1 cellular context compared by ENCODE assay signal in the genomic region with DNA sequence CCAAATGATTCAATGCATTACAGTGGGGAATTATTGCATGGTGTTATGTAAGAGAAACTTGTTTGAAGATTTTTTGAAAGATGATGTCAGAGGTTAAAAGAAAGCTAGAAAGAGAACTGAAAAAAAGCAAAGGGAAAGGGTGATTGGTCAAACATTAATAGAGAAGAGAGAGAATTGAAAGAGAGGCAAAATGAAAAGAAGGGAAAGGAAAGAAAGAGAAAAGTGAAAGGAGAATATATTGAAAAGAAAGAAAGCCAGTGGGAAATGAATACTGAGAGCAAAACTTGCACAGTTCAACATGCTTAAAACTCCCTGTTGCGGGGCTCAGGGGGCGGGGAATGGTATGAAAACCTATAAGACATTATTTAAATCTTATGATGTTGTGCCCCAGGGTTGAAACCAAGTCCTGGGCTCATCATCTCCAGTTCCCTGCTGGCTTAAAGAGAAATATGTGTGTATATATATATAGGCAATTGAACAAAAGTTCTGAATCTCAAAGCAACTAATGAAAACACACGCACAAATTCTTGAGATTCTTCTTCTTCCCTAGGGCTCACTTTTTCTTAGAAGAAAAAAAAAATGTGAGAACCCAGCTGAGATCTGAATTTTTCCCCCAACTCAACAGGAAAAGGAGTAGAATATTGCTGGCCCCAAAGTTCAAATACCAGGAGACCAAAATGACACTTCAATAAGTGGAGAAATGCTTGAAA.
TF ChIP-seq lines count a peak whose summit lies in the region.

No MANE protein-coding gene starts in this region.

TF ChIP-seq in WTC11, 78 proteins besides CTCF, POLR2A, EP300 and RAD21:
- no peak for TF ChIP-seq CBFB (CRISPR knock-in tag; IDR thresholded peaks at IDR 0.05; ENCODE audit: low read depth)
- TF ChIP-seq, protein P1, sequence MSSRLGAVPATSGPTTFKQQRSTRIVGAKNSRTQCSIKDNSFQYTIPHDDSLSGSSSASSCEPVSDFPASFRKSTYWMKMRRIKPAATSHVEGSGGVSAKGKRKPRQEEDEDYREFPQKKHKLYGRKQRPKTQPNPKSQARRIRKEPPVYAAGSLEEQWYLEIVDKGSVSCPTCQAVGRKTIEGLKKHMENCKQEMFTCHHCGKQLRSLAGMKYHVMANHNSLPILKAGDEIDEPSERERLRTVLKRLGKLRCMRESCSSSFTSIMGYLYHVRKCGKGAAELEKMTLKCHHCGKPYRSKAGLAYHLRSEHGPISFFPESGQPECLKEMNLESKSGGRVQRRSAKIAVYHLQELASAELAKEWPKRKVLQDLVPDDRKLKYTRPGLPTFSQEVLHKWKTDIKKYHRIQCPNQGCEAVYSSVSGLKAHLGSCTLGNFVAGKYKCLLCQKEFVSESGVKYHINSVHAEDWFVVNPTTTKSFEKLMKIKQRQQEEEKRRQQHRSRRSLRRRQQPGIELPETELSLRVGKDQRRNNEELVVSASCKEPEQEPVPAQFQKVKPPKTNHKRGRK (CRISPR knock-in tag; IDR thresholded peaks at IDR 0.05; ENCODE audit: borderline replicate concordance): no peak
- TF ChIP-seq NFE2L1 (CRISPR knock-in tag; IDR thresholded peaks at IDR 0.05): no peak
- TF ChIP-seq, protein P2, sequence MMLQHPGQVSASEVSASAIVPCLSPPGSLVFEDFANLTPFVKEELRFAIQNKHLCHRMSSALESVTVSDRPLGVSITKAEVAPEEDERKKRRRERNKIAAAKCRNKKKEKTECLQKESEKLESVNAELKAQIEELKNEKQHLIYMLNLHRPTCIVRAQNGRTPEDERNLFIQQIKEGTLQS (CRISPR knock-in tag; conservative IDR thresholded peaks at IDR 0.05): no peak
- no peak for TF ChIP-seq RELA (CRISPR knock-in tag; IDR thresholded peaks at IDR 0.05; ENCODE audit: borderline replicate concordance)
- TF ChIP-seq, protein P3, sequence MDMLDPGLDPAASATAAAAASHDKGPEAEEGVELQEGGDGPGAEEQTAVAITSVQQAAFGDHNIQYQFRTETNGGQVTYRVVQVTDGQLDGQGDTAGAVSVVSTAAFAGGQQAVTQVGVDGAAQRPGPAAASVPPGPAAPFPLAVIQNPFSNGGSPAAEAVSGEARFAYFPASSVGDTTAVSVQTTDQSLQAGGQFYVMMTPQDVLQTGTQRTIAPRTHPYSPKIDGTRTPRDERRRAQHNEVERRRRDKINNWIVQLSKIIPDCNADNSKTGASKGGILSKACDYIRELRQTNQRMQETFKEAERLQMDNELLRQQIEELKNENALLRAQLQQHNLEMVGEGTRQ (CRISPR knock-in tag; IDR thresholded peaks at IDR 0.05): no peak
- TF ChIP-seq HMGA2 (CRISPR knock-in tag; IDR thresholded peaks at IDR 0.05): no peak
